8 cellular contexts compared by ENCODE assay signal in genomic region chr1:228058981-228059535, GRCh38. TPM values are rescaled to one million over a fixed set of nuclear protein-coding genes. Genes with fewer than 3 reads are reported as not detected.
A peak's percentile ranks its signal among the peaks of the same experiment; 100 is the strongest.
DNase-seq lines count a peak whose midpoint lies in the region; ATAC-seq and TF ChIP-seq lines count a peak whose summit lies in the region.

No MANE protein-coding gene starts in this region.

- H3K27ac ChIP-seq in GM23338 (ENCODE audit: low read depth), result no peak overlapping the region
- H3K27ac ChIP-seq in esophagus squamous epithelium, result peak overlapping the region in 1 of 4 donors; percentile 17
- no peak overlapping the region for H3K27ac ChIP-seq in SJCRH30

- TF ChIP-seq CTCF in GM23338 (conservative IDR thresholded peaks at IDR 0.05; ENCODE audit: low read depth in 2 of 2), result no peak
- TF ChIP-seq CTCF in esophagus squamous epithelium (IDR thresholded peaks at IDR 0.05), result no peak

- no peaks in the 10 kb centered on the region; the same call in 2 of the 3 replicates for H3K9me3 Mint-ChIP-seq in GM23338
- H3K9me3 Mint-ChIP-seq in activated CD4-positive, alpha-beta T cell treated with anti-CD3 and anti-CD28 coated beads for 36 hours (ENCODE audit: low read depth), result no peaks in the 10 kb centered on the region

- no peak; the same call in 2 of the 3 replicates for ATAC-seq in GM23338
- ATAC-seq in activated CD4-positive, alpha-beta T cell treated with anti-CD3 and anti-CD28 coated beads for 36 hours, result peak; percentile 52
- ATAC-seq in GM18520 (IDR thresholded peaks at IDR 0.05; ENCODE audit: unreplicated experiment), result no peak
- no peak for ATAC-seq in GM19455 (IDR thresholded peaks at IDR 0.05; ENCODE audit: unreplicated experiment)

- H3K4me3 ChIP-seq in GM23338 (peak overlapping the region; percentile 90), esophagus squamous epithelium (peak overlapping the region; percentile 6 to 52 (median 38)), SJCRH30 (no peak overlapping the region)

- H3K4me3 Mint-ChIP-seq in GM23338, result peak overlapping the region; percentile 70
- H3K4me3 Mint-ChIP-seq in activated CD4-positive, alpha-beta T cell treated with anti-CD3 and anti-CD28 coated beads for 36 hours, result peak overlapping the region; percentile 51

- no peaks in the 10 kb centered on the region for H3K79me2 ChIP-seq in GM23338 (replicated peaks; ENCODE audit: insufficient read depth)

- peaks cover 4% of the 10 kb centered on the region; the same call in 1 of the 3 replicates for H3K36me3 Mint-ChIP-seq in GM23338 (ENCODE audit: low read depth)
- no peaks in the 10 kb centered on the region for H3K36me3 Mint-ChIP-seq in activated CD4-positive, alpha-beta T cell treated with anti-CD3 and anti-CD28 coated beads for 36 hours (ENCODE audit: low read depth)

- H2AFZ ChIP-seq in GM23338, result peak overlapping the region; percentile 90; the same call in 1 of the 2 replicates

- H3K27me3 ChIP-seq in GM23338 (ENCODE audit: insufficient read depth), result peaks cover 89% of the 10 kb centered on the region
- H3K27me3 ChIP-seq in esophagus squamous epithelium, result peaks cover 0 to 69% (median 20%) of the 10 kb centered on the region in 4 donors
- H3K27me3 ChIP-seq in SJCRH30, result no peaks in the 10 kb centered on the region

- peaks cover 0 to 6% (median 0%) of the 10 kb centered on the region in 3 donors for H3K9me3 ChIP-seq in esophagus squamous epithelium
- no peaks in the 10 kb centered on the region for H3K9me3 ChIP-seq in SJCRH30 (replicated peaks)

- intact Hi-C loops in activated CD4-positive, alpha-beta T cell treated with anti-CD3 and anti-CD28 coated beads for 36 hours (cut with DNase I, micrococcal nuclease), result loop anchor here in 1 of 2 experiments (1.0 to 2.0 kb wide), 8 partner anchors 23 to 217 kb away; partner anchors contain the start of genes ARF1, C1orf35, GUK1 and MRPL55
- intact Hi-C loops in esophagus squamous epithelium (cut with DNase I), result no loop called here

- TF ChIP-seq POLR2A in esophagus squamous epithelium (IDR thresholded peaks at IDR 0.05), result no peak

- H3K4me2 ChIP-seq in GM23338, result peak overlapping the region; percentile 75

- DNase-seq in GM23338 (ENCODE audit: low spot score) (peak; percentile 42), esophagus squamous epithelium (lab: John Stamatoyannopoulos, UW) (no peak), NCI-H748 treated with DMSO at 0.1 percent for 48 hours (lab: John Stamatoyannopoulos, UW) (no peak), SJCRH30 (no peak)
- DNase-seq in activated CD4-positive, alpha-beta T cell treated with anti-CD3 and anti-CD28 coated beads for 36 hours, result peak; percentile 64
- peak; percentile 34 to 36 for DNase-seq in stimulated activated CD4-positive, alpha-beta T cell treated with anti-CD3 and anti-CD28 coated beads, Interleukin-2, amount 100 ng/mL, for 24 hours

- H3F3A ChIP-seq in GM23338 (replicated peaks; ENCODE audit: low read depth), result no peaks in the 10 kb centered on the region

- H3K4me1 ChIP-seq in GM23338 (ENCODE audit: insufficient read depth), result peaks cover 5% of the 10 kb centered on the region; the same call in 1 of the 2 replicates
- H3K4me1 ChIP-seq in esophagus squamous epithelium, result peaks cover 8 to 34% (median 12%) of the 10 kb centered on the region in 3 donors
- H3K4me1 ChIP-seq in SJCRH30, result no peaks in the 10 kb centered on the region

- H3K36me3 ChIP-seq in GM23338 (ENCODE audit: insufficient read depth), result no peaks in the 10 kb centered on the region
- H3K36me3 ChIP-seq in esophagus squamous epithelium, result no peaks in the 10 kb centered on the region
- H3K36me3 ChIP-seq in SJCRH30, result no peaks in the 10 kb centered on the region

- H4K20me1 ChIP-seq in GM23338 (replicated peaks; ENCODE audit: insufficient read depth), result no peaks in the 10 kb centered on the region

- no peak overlapping the region for H3K27ac Mint-ChIP-seq in GM23338
- H3K27ac Mint-ChIP-seq in activated CD4-positive, alpha-beta T cell treated with anti-CD3 and anti-CD28 coated beads for 36 hours, result no peak overlapping the region

- no peaks in the 10 kb centered on the region for H3K9me2 ChIP-seq in GM23338 (ENCODE audit: insufficient read depth)

- H3K27me3 Mint-ChIP-seq in GM23338 (ENCODE audit: insufficient read depth, low read depth, poor library complexity), result peaks cover 73% of the 10 kb centered on the region
- peaks cover 32% of the 10 kb centered on the region for H3K27me3 Mint-ChIP-seq in activated CD4-positive, alpha-beta T cell treated with anti-CD3 and anti-CD28 coated beads for 36 hours

- POLR2A ChIA-PET in activated CD4-positive, alpha-beta T cell treated with anti-CD3 and anti-CD28 coated beads for 36 hours (lab: Charles Lee), result no interaction called here

- H3K4me1 Mint-ChIP-seq in GM23338, result peaks cover 5% of the 10 kb centered on the region
- peaks cover 9% of the 10 kb centered on the region for H3K4me1 Mint-ChIP-seq in activated CD4-positive, alpha-beta T cell treated with anti-CD3 and anti-CD28 coated beads for 36 hours

- CTCF ChIA-PET in activated CD4-positive, alpha-beta T cell treated with anti-CD3 and anti-CD28 coated beads for 36 hours (lab: Charles Lee), result interaction anchor here (1.0 kb wide), 1 partner anchor 60 kb away, joined by 4 read pairs; no protein-coding TSS in a partner anchor

- 50 to 77% methylated on average over 10 to 13 of the region's 60 CpGs for WGBS in esophagus squamous epithelium, 2 donors

TF ChIP-seq in GM23338, 12 proteins besides CTCF, POLR2A, EP300 and RAD21 (continues in another document):
- TF ChIP-seq CREB1 (CRISPR knock-in tag; IDR thresholded peaks at IDR 0.05; ENCODE audit: low read depth) (no peak; the same call in 1 of the 2 replicates), ZNF331 (CRISPR knock-in tag; IDR thresholded peaks at IDR 0.05; ENCODE audit: low read depth) (no peak), EZH2 (IDR thresholded peaks at IDR 0.05; ENCODE audit: low read depth, unreplicated experiment) (peak; percentile 53), NANOG (IDR thresholded peaks at IDR 0.05; ENCODE audit: borderline replicate concordance) (no peak)

RNA-seq across cellular contexts. Expression of gene ARF1, which starts 23.4 kb away (rescaled TPM):
- total RNA-seq in GM23338 (2014; rRNA removed; shearing (Covaris generic)), result 199 and 210 TPM in 2 replicates
- 292 and 306 TPM in 2 replicates for polyA plus RNA-seq in GM23338 (2016; fragmentation: Nextera tagmentation; extraction: Ambion mirVana)
- total RNA-seq in activated CD4-positive, alpha-beta T cell treated with anti-CD3 and anti-CD28 coated beads for 36 hours, result 100 to 1,000 TPM; 325 to 337 TPM
- 100 to 1,000 TPM; 279 to 327 (median 319) TPM for total RNA-seq in esophagus squamous epithelium
- total RNA-seq in SJCRH30 (2014; rRNA removed; shearing (Covaris generic)), result 291 and 309 TPM in 2 replicates

RNA-seq across cellular contexts. Expression of gene C1orf35, which starts 44.1 kb away (rescaled TPM):
- total RNA-seq in GM23338 (2014; rRNA removed; shearing (Covaris generic)), result 11.3 and 14.0 TPM in 2 replicates
- polyA plus RNA-seq in GM23338 (2016; fragmentation: Nextera tagmentation; extraction: Ambion mirVana), result 67.6 and 75.9 TPM in 2 replicates
- 10 to 100 TPM; 14.6 to 22.5 TPM for total RNA-seq in activated CD4-positive, alpha-beta T cell treated with anti-CD3 and anti-CD28 coated beads for 36 hours
- total RNA-seq in esophagus squamous epithelium, result 10 to 100 TPM in 3 of 4 donors, 1 to 10 TPM in 1; 8.5 to 21.3 (median 18.1) TPM
- total RNA-seq in SJCRH30 (2014; rRNA removed; shearing (Covaris generic)), result 19.9 and 22.8 TPM in 2 replicates

RNA-seq across cellular contexts. Expression of gene MRPL55, which starts 50.0 kb away (rescaled TPM):
- 81.2 and 92.4 TPM in 2 replicates for total RNA-seq in GM23338 (2014; rRNA removed; shearing (Covaris generic))
- polyA plus RNA-seq in GM23338 (2016; fragmentation: Nextera tagmentation; extraction: Ambion mirVana), result 172 and 182 TPM in 2 replicates
- total RNA-seq in activated CD4-positive, alpha-beta T cell treated with anti-CD3 and anti-CD28 coated beads for 36 hours, result 10 to 100 TPM; 51.0 to 57.7 TPM
- 10 to 100 TPM; 33.8 to 62.2 (median 51.2) TPM for total RNA-seq in esophagus squamous epithelium
- total RNA-seq in SJCRH30 (2014; rRNA removed; shearing (Covaris generic)), result 48.5 and 64.6 TPM in 2 replicates

RNA-seq across cellular contexts. Expression of gene WNT3A, which starts 52.3 kb away (rescaled TPM):
- total RNA-seq in GM23338 (2014; rRNA removed; shearing (Covaris generic)), result 0.07 and 0.12 TPM in 2 replicates
- polyA plus RNA-seq in GM23338 (2016; fragmentation: Nextera tagmentation; extraction: Ambion mirVana), result 0.40 and 0.65 TPM in 2 replicates
- not detected for total RNA-seq in activated CD4-positive, alpha-beta T cell treated with anti-CD3 and anti-CD28 coated beads for 36 hours
- 1 to 10 TPM in 2 of 4 donors, under 1 TPM in 2; 0.76 to 2.7 (median 1.3) TPM for total RNA-seq in esophagus squamous epithelium
- not detected in 2 replicates for total RNA-seq in SJCRH30 (2014; rRNA removed; shearing (Covaris generic))

Comparison
In these comparisons a context has a peak if more than half of its experiments do, and no peak if none do; other contexts are left out.
1. DNase-seq: peak in GM23338 (single experiment), activated CD4-positive, alpha-beta T cell treated with anti-CD3 and anti-CD28 coated beads for 36 hours (single experiment) and stimulated activated CD4-positive, alpha-beta T cell treated with anti-CD3 and anti-CD28 coated beads, Interleukin-2, amount 100 ng/mL, for 24 hours (2 of 2); none in esophagus squamous epithelium (single experiment), NCI-H748 treated with DMSO at 0.1 percent for 48 hours (single experiment) and SJCRH30 (0 of 2).